ENCODE assay signal across 16 cellular contexts in genomic region chr5:80437326-80437725, GRCh38.
"Had no signal": no experiment of that assay in that cellular context is flagged by ENCODE, and none has a peak within 500 bp of the region (broad histone marks: within the 10 kb centered on the region; RNA-seq: fewer than 3 reads in every experiment).

No MANE protein-coding gene starts in this region.

- DNase-seq: activated CD4-positive, alpha-beta T cell treated with anti-CD3 and anti-CD28 coated beads, Interleukin-2, amount 50 U/mL, for 1 hour; activated CD8-positive, alpha-beta memory T cell treated with anti-CD3 and anti-CD28 coated beads for 24 hours; activated CD8-positive, alpha-beta memory T cell treated with anti-CD3 and anti-CD28 coated beads, Interleukin-2, amount 50 U/mL, for 48 hours; activated effector memory CD4-positive, alpha-beta T cell treated with anti-CD3 and anti-CD28 coated beads, Interleukin-2, amount 50 U/mL, for 16 hours; activated T-cell treated with anti-CD3 and anti-CD28 coated beads, Interleukin-2, amount 50 U/mL, for 72 hours; natural killer cell; pancreas; sigmoid colon; stimulated activated CD4-positive, alpha-beta T cell treated with anti-CD3 and anti-CD28 coated beads, Interleukin-4, amount 100 ng/mL, for 24 hours; stomach; trophoblast cell had no signal

- H3K27ac ChIP-seq: ascending aorta, coronary artery, pancreas, sigmoid colon, stomach had no signal

- H3K9me3 ChIP-seq: ascending aorta, pancreas, sigmoid colon, stomach had no signal

- ATAC-seq: activated CD4-positive, CD25-positive, alpha-beta regulatory T cell treated with anti-CD3 and anti-CD28 coated beads, Interleukin-2, amount 50 U/mL, for 24 hours; activated T-cell treated with anti-CD3 and anti-CD28 coated beads, Interleukin-2, amount 50 U/mL, for 72 hours; natural killer cell; pancreas; stimulated activated effector memory CD8-positive, alpha-beta T cell treated with anti-CD3 and anti-CD28 coated beads, Interleukin-12 subunit alpha, Interleukin-12 subunit beta, amount 100 ng/mL, for 72 hours had no signal

- H3K4me3 ChIP-seq: ascending aorta, coronary artery, lung, pancreas, sigmoid colon, stomach had no signal
